In genomic region chr6:31125162-31125561, GRCh38 we compare ENCODE assay signal across 12 cellular contexts. TPM values are rescaled to one million over a fixed set of nuclear protein-coding genes. Genes with fewer than 3 reads are reported as not detected.
DNase-seq lines count a peak whose midpoint lies in the region; ATAC-seq, FAIRE-seq and TF ChIP-seq lines count a peak whose summit lies in the region.
"Had no signal": no experiment of that assay in that cellular context is flagged by ENCODE, and none has a peak within 500 bp of the region (broad histone marks: within the 10 kb centered on the region; RNA-seq: fewer than 3 reads in every experiment).

No MANE protein-coding gene starts in this region.

- H3K27ac ChIP-seq in kidney (ENCODE audit: low read depth in 2 of 2, low read length in 2 of 2) (no peak overlapping the region), upper lobe of left lung (no peak overlapping the region)

- TF ChIP-seq CTCF in bronchial epithelial cell (IDR thresholded peaks at IDR 0.05; ENCODE audit: insufficient read depth, low read length, severe bottlenecking) = no peak
- no peak for TF ChIP-seq CTCF in kidney (IDR thresholded peaks at IDR 0.05; ENCODE audit: borderline replicate concordance, extremely low read depth, insufficient read depth)
- no peak for TF ChIP-seq CTCF in upper lobe of left lung (IDR thresholded peaks at IDR 0.05)

- H3K4me1 Mint-ChIP-seq in T-helper 17 cell = peaks cover 11% of the 10 kb centered on the region

- H3K36me3 Mint-ChIP-seq in T-helper 17 cell (ENCODE audit: low read depth) = no peaks in the 10 kb centered on the region

- DNase-seq in NCI-H2029 (lab: John Stamatoyannopoulos, UW) (peak; percentile 32), NCI-H2029 treated with DMSO at 0.1 percent for 48 hours (lab: John Stamatoyannopoulos, UW) (no peak), bronchial epithelial cell (ENCODE audit: low read depth) (peak; percentile 91), kidney (peak; percentile 91), upper lobe of left lung (no peak), T-helper 17 cell (no peak), head of caudate nucleus (no peak)
- no peak for DNase-seq in stimulated activated CD4-positive, alpha-beta T cell treated with anti-CD3 and anti-CD28 coated beads, Interleukin-4, amount 100 ng/mL, for 24 hours
- DNase-seq: activated CD4-positive, alpha-beta T cell treated with anti-CD3 and anti-CD28 coated beads, Interleukin-2, amount 10 ng/mL, durations not matched to agents 24 days and 14 days; glutamatergic neuron; NCI-H446 treated with DMSO at 0.1 percent for 48 hours had no signal

- H3K9me3 ChIP-seq in kidney (ENCODE audit: control insufficient read depth in 1 of 2, low read length in 2 of 2) (no peaks in the 10 kb centered on the region), upper lobe of left lung (no peaks in the 10 kb centered on the region), T-helper 17 cell (ENCODE audit: control insufficient read depth, low read length, poor library complexity, severe bottlenecking) (no peaks in the 10 kb centered on the region)

- H3K4me3 ChIP-seq in bronchial epithelial cell (ENCODE audit: low read depth, low read length) = no peak overlapping the region
- no peak overlapping the region for H3K4me3 ChIP-seq in kidney (ENCODE audit: low read length in 2 of 2)
- no peak overlapping the region for H3K4me3 ChIP-seq in upper lobe of left lung

- intact Hi-C loops in kidney (cut with DNase I) (no loop called here), head of caudate nucleus (cut with DNase I) (no loop called here)

- no peak overlapping the region for H3K9ac ChIP-seq in kidney (ENCODE audit: low read length in 2 of 2)

- ATAC-seq in upper lobe of left lung (ENCODE audit: low FRiP score in 2 of 2) (peak; percentile 30 to 45), T-helper 17 cell (no peak)

- H3K4me1 ChIP-seq in kidney (ENCODE audit: control insufficient read depth in 1 of 2, insufficient read depth in 1 of 2, low read depth in 1 of 2, low read length in 2 of 2) = peaks cover 0 to 11% of the 10 kb centered on the region in 2 donors
- peaks cover 8 to 20% (median 16%) of the 10 kb centered on the region in 4 donors for H3K4me1 ChIP-seq in upper lobe of left lung

- H3K27me3 ChIP-seq in bronchial epithelial cell (ENCODE audit: control insufficient read depth, insufficient read depth, low read length) (no peaks in the 10 kb centered on the region), upper lobe of left lung (no peaks in the 10 kb centered on the region)

- H3K27me3 Mint-ChIP-seq in T-helper 17 cell = peaks cover 20% of the 10 kb centered on the region

- TF ChIP-seq EP300 in upper lobe of left lung (IDR thresholded peaks at IDR 0.05) = no peak

- H3K36me3 ChIP-seq in bronchial epithelial cell (ENCODE audit: control insufficient read depth, insufficient read depth, low read length) (peaks cover 1% of the 10 kb centered on the region), kidney (ENCODE audit: control insufficient read depth in 1 of 2, insufficient read depth in 2 of 2, low read length in 2 of 2) (no peaks in the 10 kb centered on the region), upper lobe of left lung (no peaks in the 10 kb centered on the region)

- no peak for TF ChIP-seq POLR2A in upper lobe of left lung (IDR thresholded peaks at IDR 0.05)

- FAIRE-seq in bronchial epithelial cell (lab: Jason Lieb, UNC) = peak; percentile 75
- FAIRE-seq in kidney (lab: Jason Lieb, UNC) = no peak

- WGBS in upper lobe of left lung, 2 donors = 36 to 54% methylated on average over 8 of the region's 8 CpGs

- no peak overlapping the region for H3K27ac Mint-ChIP-seq in T-helper 17 cell
- H3K27ac Mint-ChIP-seq: activated CD4-positive, alpha-beta T cell treated with anti-CD3 and anti-CD28 coated beads, Interleukin-2, amount 10 ng/mL, durations not matched to agents 24 days and 14 days had no signal

- no peak overlapping the region for H3K4me3 Mint-ChIP-seq in T-helper 17 cell
- H3K4me3 Mint-ChIP-seq: activated CD4-positive, alpha-beta T cell treated with anti-CD3 and anti-CD28 coated beads, Interleukin-2, amount 10 ng/mL, durations not matched to agents 24 days and 14 days had no signal

RNA-seq across cellular contexts. Expression of gene CDSN, which starts 4.9 kb away (rescaled TPM):
- total RNA-seq in bronchial epithelial cell (not detected in 2 replicates), kidney (0.13 TPM), upper lobe of left lung (not detected), T-helper 17 cell (not detected)
- not detected for polyA plus RNA-seq in kidney (ENCODE audit: insufficient read depth, low read depth, low replicate concordance)
- total RNA-seq: A673; activated CD4-positive, alpha-beta T cell treated with anti-CD3 and anti-CD28 coated beads, Interleukin-2, amount 10 ng/mL, durations not matched to agents 24 days and 14 days had no signal

RNA-seq across cellular contexts. Expression of gene PSORS1C1, which starts 10.6 kb away (rescaled TPM):
- total RNA-seq in bronchial epithelial cell = 5.1 and 6.3 TPM in 2 replicates
- total RNA-seq in kidney = 3.6 TPM
- 2.1 TPM for polyA plus RNA-seq in kidney (ENCODE audit: insufficient read depth, low read depth, low replicate concordance)
- total RNA-seq in upper lobe of left lung = 1 to 10 TPM; 3.2 to 9.4 (median 4.4) TPM
- total RNA-seq in T-helper 17 cell = not detected
- total RNA-seq: A673; activated CD4-positive, alpha-beta T cell treated with anti-CD3 and anti-CD28 coated beads, Interleukin-2, amount 10 ng/mL, durations not matched to agents 24 days and 14 days had no signal

RNA-seq across cellular contexts. Expression of gene C6orf15, which starts 12.8 kb away (rescaled TPM):
- total RNA-seq in bronchial epithelial cell (0.13 TPM in 1 of 2 replicates, not detected in the other), kidney (not detected), upper lobe of left lung (not detected), T-helper 17 cell (not detected)
- polyA plus RNA-seq in kidney (ENCODE audit: insufficient read depth, low read depth, low replicate concordance) = not detected
- total RNA-seq: A673; activated CD4-positive, alpha-beta T cell treated with anti-CD3 and anti-CD28 coated beads, Interleukin-2, amount 10 ng/mL, durations not matched to agents 24 days and 14 days had no signal

RNA-seq across cellular contexts. Expression of gene PSORS1C2, which starts 13.7 kb away (rescaled TPM):
- not detected in 2 replicates for total RNA-seq in bronchial epithelial cell
- not detected for total RNA-seq in kidney
- polyA plus RNA-seq in kidney (ENCODE audit: insufficient read depth, low read depth, low replicate concordance) = not detected
- not detected for total RNA-seq in upper lobe of left lung
- total RNA-seq in T-helper 17 cell = not detected
- total RNA-seq: A673; activated CD4-positive, alpha-beta T cell treated with anti-CD3 and anti-CD28 coated beads, Interleukin-2, amount 10 ng/mL, durations not matched to agents 24 days and 14 days had no signal

RNA-seq across cellular contexts. Expression of gene CCHCR1, which starts 32.4 kb away (rescaled TPM):
- total RNA-seq in bronchial epithelial cell = 14.5 and 25.2 TPM in 2 replicates
- total RNA-seq in kidney = 26.2 TPM
- polyA plus RNA-seq in kidney (ENCODE audit: insufficient read depth, low read depth, low replicate concordance) = 24.1 TPM
- total RNA-seq in upper lobe of left lung = 10 to 100 TPM in 5 of 6 donors, 1 to 10 TPM in 1; 5.5 to 83.8 (median 19.5) TPM
- 10 to 100 TPM; 17.9 to 18.0 TPM for total RNA-seq in T-helper 17 cell

Comparison
In these comparisons a context has a peak if more than half of its experiments do, and no peak if none do; other contexts are left out.
1. DNase-seq: peak in NCI-H2029 (single experiment), bronchial epithelial cell (single experiment) and kidney (single experiment); none in NCI-H2029 treated with DMSO at 0.1 percent for 48 hours (single experiment), upper lobe of left lung (0 of 2), T-helper 17 cell (0 of 3), head of caudate nucleus (0 of 42) and stimulated activated CD4-positive, alpha-beta T cell treated with anti-CD3 and anti-CD28 coated beads, Interleukin-4, amount 100 ng/mL, for 24 hours (single experiment).